Comparison of ENCODE assay signal across 12 cellular contexts in genomic region chr4:41318839-41319530, GRCh38.
DNase-seq lines count a peak whose midpoint lies in the region; ATAC-seq and TF ChIP-seq lines count a peak whose summit lies in the region.
"Had no signal": no experiment of that assay in that cellular context is flagged by ENCODE, and none has a peak within 500 bp of the region (broad histone marks: within the 10 kb centered on the region; RNA-seq: fewer than 3 reads in every experiment).

No MANE protein-coding gene starts in this region.

- H3K9me3 ChIP-seq in HCT116 (ENCODE audit: control insufficient read depth in 1 of 2, insufficient read depth in 1 of 2, low read depth in 1 of 2, low read length in 2 of 2) (0 out of 4 replicates have a peak, but pooled peaks cover 0 to 10% of the 10 kb centered on the region in 2 experiments), RWPE2 (ENCODE audit: severe bottlenecking) (peaks cover 3% of the 10 kb centered on the region)

- H3K4me3 ChIP-seq in HCT116 (replicated peaks in 1 of 2; ENCODE audit: low read depth in 1 of 2, low read length in 2 of 2): no peak overlapping the region
- no peak overlapping the region for H3K4me3 ChIP-seq in RWPE2 (ENCODE audit: severe bottlenecking)

- H3K27me3 ChIP-seq in HCT116 (ENCODE audit: insufficient read depth, low read length): no peaks in the 10 kb centered on the region
- no peaks in the 10 kb centered on the region for H3K27me3 ChIP-seq in RWPE2 (ENCODE audit: insufficient read depth, poor library complexity, severe bottlenecking)

- H3K79me2 ChIP-seq in HCT116 (ENCODE audit: insufficient read depth, low read length): no peaks in the 10 kb centered on the region

- H2AFZ ChIP-seq in HCT116 (ENCODE audit: low read depth, low read length, poor library complexity, severe bottlenecking): peak overlapping the region; percentile 49

- no peak overlapping the region for H3K4me3 Mint-ChIP-seq in stimulated activated effector memory CD8-positive, alpha-beta T cell treated with anti-CD3 and anti-CD28 coated beads, Interleukin-12 subunit alpha, Interleukin-12 subunit beta, amount 100 ng/mL, for 72 hours

- BruUV-seq in HCT116 (replicated peaks; lab: Mats Ljungman, UMichigan): no TSS peak

- peak overlapping the region; percentile 46 for H3K4me2 ChIP-seq in HCT116 (ENCODE audit: low read length)

- no peak for TF ChIP-seq POLR2A in HCT116 (IDR thresholded peaks at IDR 0.05; ENCODE audit: borderline replicate concordance, extremely low read depth, insufficient read depth, insufficient read length)

- POLR2A ChIA-PET in HCT116 (lab: Charles Lee): no interaction called here

- ATAC-seq in HCT116: peak; percentile 74
- peak; percentile 64 for ATAC-seq in RWPE2 (ENCODE audit: low read depth)
- peak; percentile 96 to 98 for ATAC-seq in left cardiac atrium
- no peak for ATAC-seq in stimulated activated effector memory CD8-positive, alpha-beta T cell treated with anti-CD3 and anti-CD28 coated beads, Interleukin-12 subunit alpha, Interleukin-12 subunit beta, amount 100 ng/mL, for 72 hours

- H3K4me1 ChIP-seq in HCT116 (ENCODE audit: control insufficient read depth in 1 of 2, insufficient read depth in 2 of 2, low read length in 2 of 2) (peaks cover 15 to 34% of the 10 kb centered on the region in 2 experiments), RWPE2 (ENCODE audit: insufficient read depth, poor library complexity, severe bottlenecking) (peaks cover 26% of the 10 kb centered on the region)

- H3K36me3 ChIP-seq in HCT116 (ENCODE audit: control insufficient read depth in 1 of 2, insufficient read depth in 2 of 2, low read length in 2 of 2): 0 out of 4 replicates have a peak, but pooled peaks cover 0 to 4% of the 10 kb centered on the region in 2 experiments
- H3K36me3 ChIP-seq in RWPE2 (ENCODE audit: low read depth): no peaks in the 10 kb centered on the region

- H3K36me3 Mint-ChIP-seq in stimulated activated effector memory CD8-positive, alpha-beta T cell treated with anti-CD3 and anti-CD28 coated beads, Interleukin-12 subunit alpha, Interleukin-12 subunit beta, amount 100 ng/mL, for 72 hours: no peaks in the 10 kb centered on the region
- H3K36me3 Mint-ChIP-seq: naive B cell had no signal

- no peak for TF ChIP-seq CTCF in HCT116 (IDR thresholded peaks at IDR 0.05 in 2 of 3, conservative IDR thresholded peaks at IDR 0.05 in 1 of 3; ENCODE audit: borderline replicate concordance in 1 of 3, insufficient read depth in 1 of 3, low read depth in 2 of 3, low read length in 2 of 3)
- no peak for TF ChIP-seq CTCF in RWPE2 (IDR thresholded peaks at IDR 0.05; ENCODE audit: poor library complexity, severe bottlenecking)

- no peaks in the 10 kb centered on the region for H3K9me3 Mint-ChIP-seq in stimulated activated effector memory CD8-positive, alpha-beta T cell treated with anti-CD3 and anti-CD28 coated beads, Interleukin-12 subunit alpha, Interleukin-12 subunit beta, amount 100 ng/mL, for 72 hours

- DNase-seq in HCT116 (ENCODE audit: low read depth, low spot score) (no peak), RWPE2 (ENCODE audit: low spot score) (no peak), left cardiac atrium (peak; percentile 52), pulmonary artery endothelial cell (ENCODE audit: low read depth, low spot score) (peak; percentile 29), medulla oblongata (ENCODE audit: extremely low spot score) (no peak), midbrain (lab: John Stamatoyannopoulos, UW) (no peak)
- DNase-seq in stimulated activated effector memory CD8-positive, alpha-beta T cell treated with anti-CD3 and anti-CD28 coated beads, Interleukin-12 subunit alpha, Interleukin-12 subunit beta, amount 100 ng/mL, for 72 hours (ENCODE audit: low spot score in 2 of 2): no peak
- DNase-seq: activated CD8-positive, alpha-beta memory T cell treated with anti-CD3 and anti-CD28 coated beads, Interleukin-2, amount 50 U/mL, for 4 hours; DMS 273 treated with DMSO at 0.1 percent for 48 hours; effector CD8-positive, alpha-beta T cell; naive B cell; NCI-H1092 had no signal

- no peak overlapping the region for H3K27ac Mint-ChIP-seq in stimulated activated effector memory CD8-positive, alpha-beta T cell treated with anti-CD3 and anti-CD28 coated beads, Interleukin-12 subunit alpha, Interleukin-12 subunit beta, amount 100 ng/mL, for 72 hours

- CTCF ChIA-PET in HCT116 (lab: Charles Lee): interaction anchor here (0.7 to 1.1 kb wide), 3 partner anchors 14 to 60 kb away, joined by 3 read pairs; no protein-coding TSS in a partner anchor

- H3K9ac ChIP-seq in HCT116 (ENCODE audit: low read length): no peak overlapping the region

- H3K27ac ChIP-seq in HCT116 (ENCODE audit: low read depth, low read length) (no peak overlapping the region), RWPE2 (ENCODE audit: poor library complexity, severe bottlenecking) (peak overlapping the region; percentile 89)

- RAD21 ChIA-PET in HCT116 (lab: Charles Lee; ENCODE audit: low non-redundant PET in 1 of 2, low total read pairs in 2 of 2, uncharacterized antibody in 2 of 2, unreplicated experiment in 2 of 2): no interaction called here

- no peaks in the 10 kb centered on the region for H4K20me1 ChIP-seq in HCT116 (ENCODE audit: insufficient read depth)

- intact Hi-C loops in HCT116 (cut with micrococcal nuclease): no loop called here
- intact Hi-C loops in left cardiac atrium (cut with DNase I): no loop called here

- H3K9me2 ChIP-seq in HCT116 (ENCODE audit: insufficient read depth): no peaks in the 10 kb centered on the region

- TF ChIP-seq RAD21 in HCT116 (IDR thresholded peaks at IDR 0.05; ENCODE audit: low read depth): no peak

- no peaks in the 10 kb centered on the region for H3K4me1 Mint-ChIP-seq in stimulated activated effector memory CD8-positive, alpha-beta T cell treated with anti-CD3 and anti-CD28 coated beads, Interleukin-12 subunit alpha, Interleukin-12 subunit beta, amount 100 ng/mL, for 72 hours

TF ChIP-seq in HCT116, 20 proteins besides CTCF, POLR2A, EP300 and RAD21:
- 0 out of 2 replicates have a peak, but pooled peaks have one; percentile 28 for TF ChIP-seq CBX3 (IDR thresholded peaks at IDR 0.05; ENCODE audit: low read depth)
- no peak for TF ChIP-seq EZH2 (IDR thresholded peaks at IDR 0.05)
TF ChIP-seq in HCT116: peak in this region for 1.

Comparison
In these comparisons a context has a peak if more than half of its experiments do, and no peak if none do; other contexts are left out.
1. DNase-seq: peak in left cardiac atrium (single experiment) and pulmonary artery endothelial cell (single experiment); none in HCT116 (single experiment), RWPE2 (single experiment), medulla oblongata (single experiment), stimulated activated effector memory CD8-positive, alpha-beta T cell treated with anti-CD3 and anti-CD28 coated beads, Interleukin-12 subunit alpha, Interleukin-12 subunit beta, amount 100 ng/mL, for 72 hours (0 of 2) and midbrain (single experiment).